33 cellular contexts compared by ENCODE assay signal in genomic region chr18:59562751-59563150, GRCh38.
"Had no signal": no experiment of that assay in that cellular context is flagged by ENCODE, and none has a peak within 500 bp of the region (broad histone marks: within the 10 kb centered on the region; RNA-seq: fewer than 3 reads in every experiment).

No MANE protein-coding gene starts in this region.

- H3K4me1 Mint-ChIP-seq: activated CD4-positive, alpha-beta T cell treated with anti-CD3 and anti-CD28 coated beads for 36 hours; activated CD4-positive, alpha-beta T cell treated with anti-CD3 and anti-CD28 coated beads, Interleukin-2, amount 10 ng/mL, durations not matched to agents 24 days and 14 days; activated CD8-positive, alpha-beta memory T cell treated with anti-CD3 and anti-CD28 coated beads, Interleukin-2, amount 10 ng/mL, durations not matched to agents 7 days and 5 days; T-helper 17 cell had no signal

- H3K27ac ChIP-seq: body of pancreas, cardiac muscle cell, colonic mucosa, epithelial cell of prostate, esophagus squamous epithelium, gastroesophageal sphincter, heart right ventricle, hepatocyte had no signal

- H3K4me2 ChIP-seq: hepatocyte had no signal

- H3K27me3 Mint-ChIP-seq: activated CD4-positive, alpha-beta memory T cell treated with anti-CD3 and anti-CD28 coated beads for 36 hours; activated CD4-positive, alpha-beta T cell treated with anti-CD3 and anti-CD28 coated beads, Interleukin-2, amount 10 ng/mL, durations not matched to agents 24 days and 14 days; activated CD8-positive, alpha-beta memory T cell treated with anti-CD3 and anti-CD28 coated beads, Interleukin-2, amount 10 ng/mL, durations not matched to agents 7 days and 5 days; T-helper 17 cell had no signal

- H3K4me3 ChIP-seq: body of pancreas, cardiac muscle cell, colonic mucosa, esophagus squamous epithelium, gastroesophageal sphincter, heart right ventricle, hepatocyte had no signal

- H3K36me3 Mint-ChIP-seq: activated CD4-positive, alpha-beta memory T cell treated with anti-CD3 and anti-CD28 coated beads for 36 hours; activated CD8-positive, alpha-beta memory T cell treated with anti-CD3 and anti-CD28 coated beads, Interleukin-2, amount 10 ng/mL, durations not matched to agents 7 days and 5 days; activated naive CD8-positive, alpha-beta T cell had no signal

- H3K9me3 ChIP-seq: body of pancreas, colonic mucosa, heart right ventricle had no signal

- H3K36me3 ChIP-seq: cardiac muscle cell, colonic mucosa, esophagus squamous epithelium, gastroesophageal sphincter, heart right ventricle had no signal

- H2AFZ ChIP-seq: hepatocyte had no signal

- DNase-seq: activated CD4-positive, alpha-beta memory T cell treated with anti-CD3 and anti-CD28 coated beads for 36 hours; activated CD4-positive, alpha-beta T cell treated with anti-CD3 and anti-CD28 coated beads for 36 hours; activated CD4-positive, alpha-beta T cell treated with anti-CD3 and anti-CD28 coated beads, Interleukin-2, amount 10 ng/mL, durations not matched to agents 24 days and 14 days; activated CD4-positive, CD25-positive, alpha-beta regulatory T cell; activated CD4-positive, CD25-positive, alpha-beta regulatory T cell treated with anti-CD3 and anti-CD28 coated beads, Interleukin-2, amount 50 U/mL, for 72 hours; activated CD8-positive, alpha-beta memory T cell treated with anti-CD3 and anti-CD28 coated beads, Interleukin-2, amount 10 ng/mL, durations not matched to agents 7 days and 5 days; activated CD8-positive, alpha-beta memory T cell treated with anti-CD3 and anti-CD28 coated beads, Interleukin-2, amount 50 U/mL, for 4 hours; activated CD8-positive, alpha-beta T cell treated with anti-CD3 and anti-CD28 coated beads, Interleukin-2, amount 10 ng/mL, durations not matched to agents 7 days and 5 days; activated effector memory CD4-positive, alpha-beta T cell treated with Interleukin-2 at 50 U/mL for 16 hours; activated gamma-delta T cell treated with Interleukin-2 at 50 U/mL for 16 hours; activated naive CD4-positive, alpha-beta T cell treated with anti-CD3 and anti-CD28 coated beads, Interleukin-2, amount 50 U/mL, for 16 hours; activated naive CD4-positive, alpha-beta T cell treated with Interleukin-2 at 50 U/mL for 16 hours; activated T-cell treated with anti-CD3 and anti-CD28 coated beads, Interleukin-2, amount 50 U/mL, for 1 hour; activated T-cell treated with anti-CD3 and anti-CD28 coated beads, Interleukin-2, amount 50 U/mL, for 72 hours; amygdala; aorta; body of pancreas; central memory CD4-positive, alpha-beta T cell; cerebellar nuclear complex; colonic mucosa; effector CD8-positive, alpha-beta T cell; esophagus squamous epithelium; foreskin melanocyte; heart right ventricle; T-helper 1 cell; T-helper 17 cell; T1000 had no signal

- H3K4me3 Mint-ChIP-seq: activated CD4-positive, alpha-beta memory T cell treated with anti-CD3 and anti-CD28 coated beads for 36 hours; activated CD4-positive, alpha-beta T cell treated with anti-CD3 and anti-CD28 coated beads for 36 hours; activated CD4-positive, alpha-beta T cell treated with anti-CD3 and anti-CD28 coated beads, Interleukin-2, amount 10 ng/mL, durations not matched to agents 24 days and 14 days; activated CD8-positive, alpha-beta memory T cell treated with anti-CD3 and anti-CD28 coated beads, Interleukin-2, amount 10 ng/mL, durations not matched to agents 7 days and 5 days; activated CD8-positive, alpha-beta T cell treated with anti-CD3 and anti-CD28 coated beads, Interleukin-2, amount 10 ng/mL, durations not matched to agents 7 days and 5 days; activated naive CD8-positive, alpha-beta T cell; activated T-cell treated with anti-CD3 and anti-CD28 coated beads, Interleukin-2, amount 50 U/mL, for 72 hours; T-helper 17 cell; T-helper 2 cell treated with Interferon-gamma antibody and Interleukin-4, amounts not matched to agents 5 μg/mL and 100 μg/mL, for 36 hours had no signal

- H3K4me1 ChIP-seq: body of pancreas, colonic mucosa had no signal

- H3K27ac Mint-ChIP-seq: activated CD4-positive, alpha-beta memory T cell treated with anti-CD3 and anti-CD28 coated beads for 36 hours; activated CD4-positive, alpha-beta T cell treated with anti-CD3 and anti-CD28 coated beads for 36 hours; activated CD4-positive, alpha-beta T cell treated with anti-CD3 and anti-CD28 coated beads, Interleukin-2, amount 10 ng/mL, durations not matched to agents 24 days and 14 days; activated CD8-positive, alpha-beta memory T cell treated with anti-CD3 and anti-CD28 coated beads, Interleukin-2, amount 10 ng/mL, durations not matched to agents 7 days and 5 days; activated CD8-positive, alpha-beta T cell treated with anti-CD3 and anti-CD28 coated beads, Interleukin-2, amount 10 ng/mL, durations not matched to agents 7 days and 5 days; activated naive CD8-positive, alpha-beta T cell; activated T-cell treated with anti-CD3 and anti-CD28 coated beads, Interleukin-2, amount 50 U/mL, for 72 hours; T-helper 17 cell; T-helper 2 cell treated with Interferon-gamma antibody and Interleukin-4, amounts not matched to agents 5 μg/mL and 100 μg/mL, for 36 hours had no signal

- H3K9me3 Mint-ChIP-seq: activated CD4-positive, alpha-beta memory T cell treated with anti-CD3 and anti-CD28 coated beads for 36 hours; activated CD4-positive, alpha-beta T cell treated with anti-CD3 and anti-CD28 coated beads, Interleukin-2, amount 10 ng/mL, durations not matched to agents 24 days and 14 days; T-helper 2 cell treated with Interferon-gamma antibody and Interleukin-4, amounts not matched to agents 5 μg/mL and 100 μg/mL, for 36 hours had no signal

- H3K79me2 ChIP-seq: hepatocyte had no signal

- ATAC-seq: activated CD4-positive, alpha-beta T cell treated with anti-CD3 and anti-CD28 coated beads for 36 hours; activated CD8-positive, alpha-beta memory T cell treated with anti-CD3 and anti-CD28 coated beads, Interleukin-2, amount 10 ng/mL, durations not matched to agents 7 days and 5 days; activated CD8-positive, alpha-beta T cell treated with anti-CD3 and anti-CD28 coated beads, Interleukin-2, amount 10 ng/mL, durations not matched to agents 7 days and 5 days; activated T-cell treated with anti-CD3 and anti-CD28 coated beads, Interleukin-2, amount 50 U/mL, for 72 hours; body of pancreas; gastroesophageal sphincter; heart right ventricle; T-helper 17 cell had no signal

- H3K27me3 ChIP-seq: body of pancreas, cardiac muscle cell, colonic mucosa, esophagus squamous epithelium, gastroesophageal sphincter, heart right ventricle, hepatocyte had no signal
